9 cellular contexts compared by ENCODE assay signal in the genomic region with DNA sequence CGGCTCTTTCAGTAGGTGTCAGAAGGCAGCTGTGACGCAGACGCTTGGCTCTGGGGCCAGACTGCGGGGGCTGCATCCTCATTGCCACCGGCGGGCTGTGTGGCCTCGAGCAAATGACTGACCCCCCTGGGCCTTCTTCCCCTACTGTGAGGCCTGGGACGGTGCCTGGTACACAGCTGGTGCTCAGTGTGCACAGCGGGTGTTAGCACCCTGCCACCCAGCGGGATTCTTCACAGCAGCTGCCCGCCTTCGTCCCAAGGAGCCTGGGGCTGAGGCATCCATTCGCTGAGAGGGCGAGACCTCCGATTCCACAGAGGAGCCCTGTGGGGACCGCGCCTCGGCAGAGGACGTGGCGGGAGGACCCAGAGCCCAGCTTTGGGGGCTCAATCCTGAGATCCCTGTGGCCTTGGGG. TPM values are rescaled to one million over a fixed set of nuclear protein-coding genes. Genes with fewer than 3 reads are reported as not detected.
DNase-seq lines count a peak whose midpoint lies in the region; ATAC-seq and TF ChIP-seq lines count a peak whose summit lies in the region.
"Had no signal": no experiment of that assay in that cellular context is flagged by ENCODE, and none has a peak within 500 bp of the region (broad histone marks: within the 10 kb centered on the region; RNA-seq: fewer than 3 reads in every experiment).

No MANE protein-coding gene starts in this region.

- H3K9me3 ChIP-seq in lung (ENCODE audit: control insufficient read depth in 2 of 2, insufficient read depth in 1 of 2, low read length in 1 of 2) (peaks cover 0 to 2% of the 10 kb centered on the region in 2 donors), thoracic aorta (no peaks in the 10 kb centered on the region)
- H3K9me3 ChIP-seq: HAP-1 had no signal

- DNase-seq in activated CD4-positive, alpha-beta T cell treated with anti-CD3 and anti-CD28 coated beads, Interleukin-2, amount 10 ng/mL, durations not matched to agents 24 days and 14 days: no peak
- no peak for DNase-seq in activated CD4-positive, alpha-beta T cell treated with anti-CD3 and anti-CD28 coated beads for 1 hour
- no peak for DNase-seq in MCF 10A (ENCODE audit: unreplicated experiment)
- DNase-seq in lung (ENCODE audit: low spot score): no peak
- DNase-seq in thoracic aorta (ENCODE audit: low spot score): no peak
- DNase-seq in NCI-H2196 treated with DMSO at 0.1 percent for 48 hours (lab: John Stamatoyannopoulos, UW; ENCODE audit: unreplicated experiment): no peak
- no peak for DNase-seq in lower leg skin (ENCODE audit: low spot score in 2 of 2)

- POLR2A ChIA-PET in MCF 10A (lab: Yijun Ruan, JAX): interaction anchor here (0.8 to 4.0 kb wide), 15 partner anchors 10 to 350 kb away, joined by 3 to 65 read pairs (median 6); a partner anchor contains a TSS

- no peak overlapping the region for H3K4me3 Mint-ChIP-seq in activated CD4-positive, alpha-beta T cell treated with anti-CD3 and anti-CD28 coated beads, Interleukin-2, amount 10 ng/mL, durations not matched to agents 24 days and 14 days
- peak overlapping the region; percentile 72 for H3K4me3 Mint-ChIP-seq in MCF 10A (ENCODE audit: unreplicated experiment)

- peaks cover 43% of the 10 kb centered on the region for H3K4me1 Mint-ChIP-seq in activated CD4-positive, alpha-beta T cell treated with anti-CD3 and anti-CD28 coated beads, Interleukin-2, amount 10 ng/mL, durations not matched to agents 24 days and 14 days
- H3K4me1 Mint-ChIP-seq in MCF 10A (ENCODE audit: insufficient read depth, unreplicated experiment): peaks cover 11% of the 10 kb centered on the region

- no peaks in the 10 kb centered on the region for H3K27me3 Mint-ChIP-seq in activated CD4-positive, alpha-beta T cell treated with anti-CD3 and anti-CD28 coated beads, Interleukin-2, amount 10 ng/mL, durations not matched to agents 24 days and 14 days
- H3K27me3 Mint-ChIP-seq in MCF 10A (ENCODE audit: insufficient read depth, unreplicated experiment): no peaks in the 10 kb centered on the region

- intact Hi-C loops in activated CD4-positive, alpha-beta T cell treated with anti-CD3 and anti-CD28 coated beads, Interleukin-2, amount 10 ng/mL, durations not matched to agents 24 days and 14 days (cut with micrococcal nuclease): loop anchor here (5.0 kb wide), 2 partner anchors 89 to 139 kb away; no protein-coding TSS in a partner anchor
- intact Hi-C loops in MCF 10A (cut with micrococcal nuclease): loop anchor here (10.0 kb wide), 1 partner anchor 52 kb away; a partner anchor contains a TSS
- intact Hi-C loops in lower leg skin (cut with DNase I; ENCODE audit: low total_unique reads): no loop called here

- CTCF ChIA-PET in MCF 10A (lab: Yijun Ruan, JAX): interaction anchor here (0.6 to 1.6 kb wide), 7 partner anchors 18 to 570 kb away, joined by 3 to 7 read pairs (median 3); no protein-coding TSS in a partner anchor

- peak overlapping the region; percentile 92 for H3K27ac Mint-ChIP-seq in activated CD4-positive, alpha-beta T cell treated with anti-CD3 and anti-CD28 coated beads, Interleukin-2, amount 10 ng/mL, durations not matched to agents 24 days and 14 days
- H3K27ac Mint-ChIP-seq in MCF 10A (ENCODE audit: low read depth, unreplicated experiment): peak overlapping the region; percentile 98

- TF ChIP-seq CTCF in MCF 10A (IDR thresholded peaks at IDR 0.05; ENCODE audit: unreplicated experiment) (no peak), lung (IDR thresholded peaks at IDR 0.05; ENCODE audit: control extremely low read depth, extremely low read depth) (no peak), thoracic aorta (IDR thresholded peaks at IDR 0.05) (no peak), lower leg skin (IDR thresholded peaks at IDR 0.05) (no peak)

- H3K27ac ChIP-seq in lung (ENCODE audit: low read depth in 1 of 2, low read length in 1 of 2) (peak overlapping the region; percentile 71 to 95), thoracic aorta (peak overlapping the region; percentile 81 to 84)

- H3K36me3 ChIP-seq in lung (ENCODE audit: control insufficient read depth in 2 of 2, insufficient read depth in 2 of 2, low read length in 2 of 2) (peaks cover 0 to 11% of the 10 kb centered on the region in 2 donors), thoracic aorta (no peaks in the 10 kb centered on the region)
- H3K36me3 ChIP-seq: HAP-1 had no signal

- H3K4me3 ChIP-seq in lung (no peak overlapping the region), thoracic aorta (peak overlapping the region; percentile 59), lower leg skin (ENCODE audit: low read depth, poor library complexity, severe bottlenecking) (no peak overlapping the region)
- H3K4me3 ChIP-seq: HAP-1 had no signal

- H3K27me3 ChIP-seq in lung (ENCODE audit: control insufficient read depth, insufficient read depth) (no peaks in the 10 kb centered on the region), thoracic aorta (replicated peaks; ENCODE audit: insufficient read depth) (no peaks in the 10 kb centered on the region)

- no peak for ATAC-seq in lung (ENCODE audit: insufficient read depth, low FRiP score)
- no peak for ATAC-seq in thoracic aorta (ENCODE audit: insufficient number of reproducible peaks, low FRiP score, low read depth)
- ATAC-seq in HG02981 (IDR thresholded peaks at IDR 0.05; ENCODE audit: unreplicated experiment): no peak

- H3K4me1 ChIP-seq in lung (ENCODE audit: control insufficient read depth in 2 of 2, insufficient read depth in 2 of 2, low read length in 2 of 2) (peaks cover 0 to 38% of the 10 kb centered on the region in 2 donors), thoracic aorta (ENCODE audit: control insufficient read depth in 1 of 2, low read depth in 2 of 2) (peaks cover 10 to 16% of the 10 kb centered on the region in 2 donors)
- H3K4me1 ChIP-seq: HAP-1 had no signal

- no peak for TF ChIP-seq POLR2A in lower leg skin (IDR thresholded peaks at IDR 0.05)

- 80 to 82% methylated on average over 20 of the region's 20 CpGs for WGBS in lung, 2 donors
- WGBS in lower leg skin, 2 donors: 38 to 79% methylated on average over 4 to 20 of the region's 20 CpGs

- no TSS peak for BruUV-seq in MCF 10A (replicated peaks; lab: Mats Ljungman, UMichigan)

- H3K9me3 Mint-ChIP-seq in activated CD4-positive, alpha-beta T cell treated with anti-CD3 and anti-CD28 coated beads, Interleukin-2, amount 10 ng/mL, durations not matched to agents 24 days and 14 days: no peaks in the 10 kb centered on the region
- H3K9me3 Mint-ChIP-seq in MCF 10A (ENCODE audit: unreplicated experiment): no peaks in the 10 kb centered on the region

- H3K36me3 Mint-ChIP-seq in activated CD4-positive, alpha-beta T cell treated with anti-CD3 and anti-CD28 coated beads, Interleukin-2, amount 10 ng/mL, durations not matched to agents 24 days and 14 days (ENCODE audit: low read depth): peaks cover 24% of the 10 kb centered on the region
- H3K36me3 Mint-ChIP-seq in MCF 10A (ENCODE audit: insufficient read depth, unreplicated experiment): peaks cover 17% of the 10 kb centered on the region

RNA-seq across cellular contexts. Expression of a gene that starts 10.6 kb away (rescaled TPM):
- total RNA-seq in activated CD4-positive, alpha-beta T cell treated with anti-CD3 and anti-CD28 coated beads, Interleukin-2, amount 10 ng/mL, durations not matched to agents 24 days and 14 days: 57.8 and 67.3 TPM in 2 replicates
- total RNA-seq in MCF 10A (2022) (23.8 and 27.0 TPM in 2 replicates), lung (10 to 100 TPM in 1 of 2 donors, 1 to 10 TPM in 1; 4.7 to 49.6 TPM), thoracic aorta (10 to 100 TPM; 22.1 to 26.0 TPM), lower leg skin (100 to 1,000 TPM in 1 of 4 donors, 10 to 100 TPM in 3; 77.9 to 107 (median 81.5) TPM)
- polyA plus RNA-seq in lung: 100 to 1,000 TPM in 1 of 2 donors, 10 to 100 TPM in 1; 35.3 to 152 TPM

RNA-seq across cellular contexts. Expression of a gene that starts 55.7 kb away (rescaled TPM):
- total RNA-seq in activated CD4-positive, alpha-beta T cell treated with anti-CD3 and anti-CD28 coated beads, Interleukin-2, amount 10 ng/mL, durations not matched to agents 24 days and 14 days: not detected in 2 replicates
- total RNA-seq in MCF 10A (2022) (4.5 and 6.2 TPM in 2 replicates), lung (1 to 10 TPM in 1 of 2 donors, under 1 TPM in 1; 0.46 to 1.1 TPM), thoracic aorta (not detected), lower leg skin (under 1 TPM in 3 of 4 donors, not detected in 1; 0.07 to 0.61 (median 0.13) TPM)
- polyA plus RNA-seq in lung: 1 to 10 TPM in 1 of 2 donors, under 1 TPM in 1; 0.02 to 3.7 TPM
